ENCODE assay signal across 16 cellular contexts in genomic region chr10:50557130-50557682, GRCh38.
DNase-seq lines count a peak whose midpoint lies in the region; ATAC-seq, FAIRE-seq and TF ChIP-seq lines count a peak whose summit lies in the region.
"Had no signal": no experiment of that assay in that cellular context is flagged by ENCODE, and none has a peak within 500 bp of the region (broad histone marks: within the 10 kb centered on the region; RNA-seq: fewer than 3 reads in every experiment).

No MANE protein-coding gene starts in this region.

- H2BK12ac ChIP-seq in mesenchymal stem cell (ENCODE audit: low read length in 2 of 2): no peak overlapping the region

- ATAC-seq in left lobe of liver: no peak
- ATAC-seq: HCT116 had no signal

- H3K36me3 ChIP-seq in mesenchymal stem cell (ENCODE audit: control insufficient read depth in 1 of 2, insufficient read depth in 2 of 2, low read depth in 1 of 2, low read length in 2 of 2): no peaks in the 10 kb centered on the region
- H3K36me3 ChIP-seq in testis (ENCODE audit: low read depth, missing control alignments): no peaks in the 10 kb centered on the region
- H3K36me3 ChIP-seq: BLaER1 treated with 17β-estradiol and CSF1 and Interleukin-3, amounts not matched to agents 10 nM and 100 nM had no signal

- H3K79me1 ChIP-seq in mesenchymal stem cell (replicated peaks; ENCODE audit: low read length, poor library complexity, severe bottlenecking): peaks cover 17% of the 10 kb centered on the region

- H3K27me3 ChIP-seq in mesenchymal stem cell (ENCODE audit: control insufficient read depth in 1 of 2, insufficient read depth in 1 of 2, low read length in 2 of 2): no peaks in the 10 kb centered on the region
- no peaks in the 10 kb centered on the region for H3K27me3 ChIP-seq in testis
- H3K27me3 ChIP-seq: BLaER1 treated with 17β-estradiol and CSF1 and Interleukin-3, amounts not matched to agents 10 nM and 100 nM had no signal

- H3K4me3 ChIP-seq in mesenchymal stem cell (ENCODE audit: insufficient read depth in 1 of 2, low read depth in 1 of 2, low read length in 2 of 2) (no peak overlapping the region), testis (no peak overlapping the region)
- H3K4me3 ChIP-seq: BLaER1 treated with 17β-estradiol and CSF1 and Interleukin-3, amounts not matched to agents 10 nM and 100 nM had no signal

- H4K91ac ChIP-seq in mesenchymal stem cell (ENCODE audit: low read length): no peak overlapping the region

- H3K4me1 ChIP-seq in mesenchymal stem cell (ENCODE audit: control insufficient read depth, insufficient read depth, low read depth, low read length) (no peaks in the 10 kb centered on the region), testis (peaks cover 45% of the 10 kb centered on the region)

- TF ChIP-seq CTCF in testis (IDR thresholded peaks at IDR 0.05): no peak

- TF ChIP-seq POLR2A in testis (IDR thresholded peaks at IDR 0.05): no peak

- DNase-seq in HCEC 1CT (peak; percentile 26), mesenchymal stem cell (no peak), posterior vena cava (ENCODE audit: low spot score) (no peak), testis (no peak), left lobe of liver (ENCODE audit: low spot score) (no peak)
- DNase-seq: 8988T; ACHN; Calu3; CD4-positive, CD25-positive, alpha-beta regulatory T cell; DND-41; GF-D8 had no signal

- intact Hi-C loops in posterior vena cava (cut with DNase I) (no loop called here), testis (cut with DNase I; ENCODE audit: low total_unique reads) (no loop called here)

- H3K14ac ChIP-seq in mesenchymal stem cell (ENCODE audit: low read length in 2 of 2): no peak overlapping the region

- H2AFZ ChIP-seq in mesenchymal stem cell (ENCODE audit: low read depth, low read length): no peak overlapping the region

- no peak overlapping the region for H2BK15ac ChIP-seq in mesenchymal stem cell (ENCODE audit: low read depth, poor library complexity, severe bottlenecking)

- H3K4me2 ChIP-seq in mesenchymal stem cell (ENCODE audit: low read length, poor library complexity, severe bottlenecking): no peak overlapping the region

- H3K4ac ChIP-seq in mesenchymal stem cell (ENCODE audit: low read depth in 1 of 2, low read length in 2 of 2): no peak overlapping the region

- no peak overlapping the region for H3K18ac ChIP-seq in mesenchymal stem cell (ENCODE audit: low read depth in 1 of 2, low read length in 2 of 2)

- H3K27ac ChIP-seq in mesenchymal stem cell (ENCODE audit: low read length, poor library complexity, severe bottlenecking) (no peak overlapping the region), testis (no peak overlapping the region)
- H3K27ac ChIP-seq: BLaER1 treated with 17β-estradiol and CSF1 and Interleukin-3, amounts not matched to agents 10 nM and 100 nM; HL-60 had no signal

- H4K8ac ChIP-seq in mesenchymal stem cell (ENCODE audit: low read length): no peak overlapping the region

- FAIRE-seq in A204.1 (lab: Jason Lieb, UNC): peak; percentile 19
- peak; percentile 51 for FAIRE-seq in colon (lab: Jason Lieb, UNC)

- no peaks in the 10 kb centered on the region for H3K9me3 ChIP-seq in mesenchymal stem cell (ENCODE audit: control insufficient read depth, low read length)
- no peaks in the 10 kb centered on the region for H3K9me3 ChIP-seq in testis
- H3K9me3 ChIP-seq: BLaER1 treated with 17β-estradiol and CSF1 and Interleukin-3, amounts not matched to agents 10 nM and 100 nM had no signal

- no peak overlapping the region for H2AK5ac ChIP-seq in mesenchymal stem cell (ENCODE audit: low read length, severe bottlenecking)

- peak overlapping the region; percentile 12 for H3K9ac ChIP-seq in mesenchymal stem cell (ENCODE audit: low read length)
- H3K9ac ChIP-seq: BLaER1 treated with 17β-estradiol and CSF1 and Interleukin-3, amounts not matched to agents 10 nM and 100 nM had no signal

- no CpG with 5 or more reads among the region's 1 CpG for WGBS in mesenchymal stem cell
- WGBS in testis, 2 donors: 71 to 73% methylated on average over 1 of the region's 1 CpG

- H3K23ac ChIP-seq in mesenchymal stem cell (ENCODE audit: low read length in 2 of 2): no peak overlapping the region

- H2BK120ac ChIP-seq in mesenchymal stem cell (ENCODE audit: low read depth, low read length): no peak overlapping the region

- H2BK5ac ChIP-seq in mesenchymal stem cell (ENCODE audit: low read depth, low read length, poor library complexity, severe bottlenecking): no peak overlapping the region
